18 cellular contexts compared by ENCODE assay signal in genomic region chr14:36659010-36659821, GRCh38. TPM values are rescaled to one million over a fixed set of nuclear protein-coding genes. Genes with fewer than 3 reads are reported as not detected.
DNase-seq lines count a peak whose midpoint lies in the region; ATAC-seq, FAIRE-seq and TF ChIP-seq lines count a peak whose summit lies in the region.
"Had no signal": no experiment of that assay in that cellular context is flagged by ENCODE, and none has a peak within 500 bp of the region (broad histone marks: within the 10 kb centered on the region; RNA-seq: fewer than 3 reads in every experiment).

No MANE protein-coding gene starts in this region.

- H3K27ac ChIP-seq in BLaER1 treated with 17β-estradiol and CSF1 and Interleukin-3, amounts not matched to agents 10 nM and 100 nM = no peak overlapping the region
- H3K27ac ChIP-seq in GM12878 (ENCODE audit: control insufficient read depth, insufficient read depth) = no peak overlapping the region
- H3K27ac ChIP-seq: C4-2B had no signal

- no peak overlapping the region for H3K4me3 ChIP-seq in BLaER1 treated with 17β-estradiol and CSF1 and Interleukin-3, amounts not matched to agents 10 nM and 100 nM
- no peak overlapping the region for H3K4me3 ChIP-seq in GM12878
- H3K4me3 ChIP-seq: mucosa of descending colon had no signal

- peaks cover 0 to 25% (median 3%) of the 10 kb centered on the region in 9 donors for H3K9me3 Mint-ChIP-seq in naive thymus-derived CD8-positive, alpha-beta T cell

- no peaks in the 10 kb centered on the region for H3K36me3 ChIP-seq in BLaER1 treated with 17β-estradiol and CSF1 and Interleukin-3, amounts not matched to agents 10 nM and 100 nM
- no peaks in the 10 kb centered on the region for H3K36me3 ChIP-seq in GM12878 (ENCODE audit: control insufficient read depth in 2 of 2, insufficient read depth in 2 of 2, low read length in 1 of 2)

- peaks cover 8 to 10% (median 9%) of the 10 kb centered on the region in 3 donors for H3K36me3 Mint-ChIP-seq in naive thymus-derived CD8-positive, alpha-beta T cell

- RAD21 ChIA-PET in GM12878 (lab: Charles Lee; ENCODE audit: unreplicated experiment) = interaction anchor here (1.3 to 1.9 kb wide), 2 partner anchors 11 to 283 kb away, joined by 3 to 6 read pairs; no protein-coding TSS in a partner anchor

- peaks cover 49 to 100% (median 75%) of the 10 kb centered on the region in 5 donors for H3K27me3 Mint-ChIP-seq in naive thymus-derived CD8-positive, alpha-beta T cell

- H3K27me3 ChIP-seq in BLaER1 treated with 17β-estradiol and CSF1 and Interleukin-3, amounts not matched to agents 10 nM and 100 nM = peaks cover 67 to 86% (median 77%) of the 10 kb centered on the region in 11 experiments
- H3K27me3 ChIP-seq in GM12878 (replicated peaks in 1 of 2; ENCODE audit: control insufficient read depth in 2 of 2, insufficient read depth in 2 of 2, low read length in 1 of 2) = peaks cover 5 to 22% of the 10 kb centered on the region in 2 experiments; a peak in 3 of 4 replicates

- peaks cover 20 to 38% (median 29%) of the 10 kb centered on the region in 10 experiments for H3K4me1 ChIP-seq in BLaER1 treated with 17β-estradiol and CSF1 and Interleukin-3, amounts not matched to agents 10 nM and 100 nM
- no peaks in the 10 kb centered on the region for H3K4me1 ChIP-seq in GM12878 (ENCODE audit: control insufficient read depth, insufficient read depth, low read length)

- H3K4me3 Mint-ChIP-seq in naive thymus-derived CD8-positive, alpha-beta T cell = peak overlapping the region in 8 of 10 donors; percentile 11 to 71 (median 46)

- H3K9me3 ChIP-seq in BLaER1 treated with 17β-estradiol and CSF1 and Interleukin-3, amounts not matched to agents 10 nM and 100 nM (replicated peaks in 1 of 11) = peaks cover 61 to 80% (median 69%) of the 10 kb centered on the region in 11 experiments
- H3K9me3 ChIP-seq in GM12878 (replicated peaks; ENCODE audit: control insufficient read depth, insufficient read depth, low read length) = peaks cover 5% of the 10 kb centered on the region; the same call in 1 of the 3 replicates
- H3K9me3 ChIP-seq: mucosa of descending colon had no signal

- POLR2A ChIA-PET in GM12878 (lab: Charles Lee) = interaction anchor here (1.2 kb wide), 1 partner anchor 138 kb away, joined by 3 read pairs; no protein-coding TSS in a partner anchor
- POLR2A ChIA-PET in naive thymus-derived CD8-positive, alpha-beta T cell (lab: Charles Lee) = no interaction called here

- no peaks in the 10 kb centered on the region for H3K79me2 ChIP-seq in GM12878 (ENCODE audit: control insufficient read depth, insufficient read depth, low read length)

- no peak overlapping the region for H3K9ac ChIP-seq in BLaER1 treated with 17β-estradiol and CSF1 and Interleukin-3, amounts not matched to agents 10 nM and 100 nM
- no peak overlapping the region for H3K9ac ChIP-seq in GM12878 (ENCODE audit: control insufficient read depth, insufficient read depth, low read length)

- H3K27ac Mint-ChIP-seq in naive thymus-derived CD8-positive, alpha-beta T cell = peak overlapping the region in 1 of 10 donors; percentile 50

- in situ Hi-C loops in GM12878 (cut with MboI) = loop anchor here (10.0 kb wide), 2 partner anchors 276 to 486 kb away; no protein-coding TSS in a partner anchor

- ATAC-seq in GM12878 = no peak
- no peak for ATAC-seq in naive thymus-derived CD8-positive, alpha-beta T cell
- ATAC-seq in HG03280 (IDR thresholded peaks at IDR 0.05; ENCODE audit: unreplicated experiment) = no peak
- ATAC-seq in GM19324 (IDR thresholded peaks at IDR 0.05; ENCODE audit: low FRiP score, unreplicated experiment) = no peak
- ATAC-seq: left colon; mucosa of descending colon; stimulated activated naive CD8-positive, alpha-beta T cell treated with anti-CD3 and anti-CD28 coated beads, Interleukin-15, Interleukin-2, amounts not matched to agents 100 U/mL and 50 U/mL, for 24 hours had no signal

- TF ChIP-seq EP300 in GM12878 (IDR thresholded peaks at IDR 0.05; ENCODE audit: borderline replicate concordance in 1 of 2, control insufficient read depth in 1 of 2, low read depth in 2 of 2, low read length in 2 of 2) = no peak

- no peak for TF ChIP-seq CTCF in GM12878 (IDR thresholded peaks at IDR 0.05 in 2 of 3, conservative IDR thresholded peaks at IDR 0.05 in 1 of 3; ENCODE audit: control insufficient read depth in 2 of 3, extremely low read depth in 1 of 3, insufficient read depth in 1 of 3, low read depth in 3 of 3, low read length in 3 of 3)

- H3K4me1 Mint-ChIP-seq in naive thymus-derived CD8-positive, alpha-beta T cell = peaks cover 19 to 73% (median 61%) of the 10 kb centered on the region in 4 donors

- SMC1A ChIA-PET in GM12878 (lab: Charles Lee; ENCODE audit: uncharacterized antibody, unreplicated experiment) = interaction anchor here (0.7 kb wide), 1 partner anchor 283 kb away, joined by 4 read pairs; no protein-coding TSS in a partner anchor

- WGBS in GM12878 (ENCODE audit: insufficient coverage, insufficient replicate concordance, low lambda C conversion rate, missing lambda C conversion rate) = 31% methylated on average over 35 of the region's 35 CpGs

- intact Hi-C loops in GM12878 (cut with micrococcal nuclease; ENCODE audit: unreplicated experiment) = no loop called here

- TF ChIP-seq RAD21 in GM12878 (IDR thresholded peaks at IDR 0.05; ENCODE audit: insufficient read depth, low read depth, low read length) = no peak

- CTCF ChIA-PET in GM12878 (lab: Yijun Ruan, JAX) = interaction anchor here (0.6 to 3.6 kb wide), 5 partner anchors 89 to 601 kb away, joined by 3 to 17 read pairs (median 3); no protein-coding TSS in a partner anchor

- H4K20me1 ChIP-seq in BLaER1 treated with 17β-estradiol and CSF1 and Interleukin-3, amounts not matched to agents 10 nM and 100 nM = peaks cover 0 to 8% (median 3%) of the 10 kb centered on the region in 11 experiments; a peak in 4 of 22 replicates
- H4K20me1 ChIP-seq in GM12878 (ENCODE audit: control insufficient read depth, insufficient read depth) = no peaks in the 10 kb centered on the region

- no peak for TF ChIP-seq POLR2A in GM12878 (IDR thresholded peaks at IDR 0.05; ENCODE audit: low read depth, low read length)

- no peak overlapping the region for H2AFZ ChIP-seq in GM12878 (ENCODE audit: control insufficient read depth, low read depth, low read length)

- peak overlapping the region; percentile 59 to 79 (median 68); a peak in 18 of 22 replicates for H3K4me2 ChIP-seq in BLaER1 treated with 17β-estradiol and CSF1 and Interleukin-3, amounts not matched to agents 10 nM and 100 nM
- H3K4me2 ChIP-seq in GM12878 (ENCODE audit: control insufficient read depth, insufficient read depth) = no peak overlapping the region

- BruUV-seq in GM12878 (replicated peaks; lab: Mats Ljungman, UMichigan) = no TSS peak

- FAIRE-seq in GM12878 (lab: Jason Lieb, UNC) = no peak

- peak; percentile 95 for DNase-seq in DMS79 treated with DMSO at 0.1 percent for 48 hours (lab: John Stamatoyannopoulos, UW)
- no peak for DNase-seq in DMS79 (lab: John Stamatoyannopoulos, UW)
- DNase-seq in GM12878 (ENCODE audit: low read depth, low spot score) = no peak
- DNase-seq in naive thymus-derived CD8-positive, alpha-beta T cell = no peak
- no peak for DNase-seq in pons (ENCODE audit: low spot score)
- DNase-seq: 8988T; activated naive CD4-positive, alpha-beta T cell; left colon; mucosa of descending colon; MV-4-11; NCI-H2081 treated with DMSO at 0.1 percent for 48 hours; stimulated activated naive CD8-positive, alpha-beta T cell treated with anti-CD3 and anti-CD28 coated beads, Interleukin-15, Interleukin-2, amounts not matched to agents 100 U/mL and 50 U/mL, for 24 hours had no signal

TF ChIP-seq in GM12878, 131 proteins besides CTCF, POLR2A, EP300 and RAD21:
- TF ChIP-seq SUZ12 (IDR thresholded peaks at IDR 0.05; ENCODE audit: unreplicated experiment) (peak; percentile 71), ZZZ3 (IDR thresholded peaks at IDR 0.05; ENCODE audit: control insufficient read depth, insufficient read length, low read depth) (no peak)

RNA-seq across cellular contexts. Expression of gene PAX9, which starts 2.4 kb away (rescaled TPM):
- total RNA-seq in GM12878 (2013; cell fraction: nucleolus; rRNA removed) = not detected in 2 replicates
- total RNA-seq in GM12878 (2014; rRNA removed) = 0.06 and 0.11 TPM in 2 replicates
- total RNA-seq in GM12878 (2014; rRNA removed; fragmentation: Illumina TruSeq; extraction: Trizol) = 0.04 TPM in 1 of 2 replicates, not detected in the other
- total RNA-seq in GM12878 (2021) = 0.27 and 0.28 TPM in 2 replicates
- not detected for polyA plus RNA-seq in GM12878 (2011; ENCODE audit: low read depth)
- 5.9 and 8.2 TPM in 2 replicates for polyA plus RNA-seq in GM12878 (2011; rRNA removed)
- 10.6 and 16.3 TPM in 2 replicates for polyA plus RNA-seq in GM12878 (2011; cell fraction: cytosol; rRNA removed)
- 15.8 and 16.0 TPM in 2 replicates for polyA plus RNA-seq in GM12878 (2011; cell fraction: nucleus; rRNA removed)
- polyA plus RNA-seq in GM12878 (2012) = 0.06 TPM in 1 of 2 replicates, not detected in the other
- 0.03 and 0.05 TPM in 2 replicates for polyA plus RNA-seq in GM12878 (2014; fragmentation: Illumina TruSeq; extraction: Trizol)
- not detected for polyA plus RNA-seq in GM12878 (2014; fragmentation: Nextera tagmentation; extraction: Ambion mirVana)
- polyA plus RNA-seq in GM12878 (2014; rRNA removed) = 0.09 TPM in 1 of 2 replicates, not detected in the other
- polyA plus RNA-seq in GM12878 (2016; fragmentation: Nextera tagmentation; extraction: Ambion mirVana) = under 1 TPM in 1 of 2 experiments, not detected in 1; 0.11 TPM
- 10.6 and 20.5 TPM in 2 replicates for polyA minus RNA-seq in GM12878 (2011; rRNA and poly(A)+ RNA removed)
- polyA minus RNA-seq in GM12878 (2011; cell fraction: cytosol; rRNA and poly(A)+ RNA removed) = 7.9 and 10.0 TPM in 2 replicates
- polyA minus RNA-seq in GM12878 (2011; cell fraction: nucleus; rRNA and poly(A)+ RNA removed) = 19.3 and 34.3 TPM in 2 replicates
- total RNA-seq in naive thymus-derived CD8-positive, alpha-beta T cell = not detected
- not detected for polyA plus RNA-seq in naive thymus-derived CD8-positive, alpha-beta T cell
- total RNA-seq: activated CD8-positive, alpha-beta memory T cell treated with anti-CD3 and anti-CD28 coated beads for 36 hours; pulmonary artery endothelial cell had no signal
